ENCODE assay signal across 8 cellular contexts in genomic region chr1:27603320-27603961, GRCh38. TPM values are rescaled to one million over a fixed set of nuclear protein-coding genes. Genes with fewer than 3 reads are reported as not detected.
DNase-seq lines count a peak whose midpoint lies in the region; TF ChIP-seq lines count a peak whose summit lies in the region.

No MANE protein-coding gene starts in this region.

- H3K9me3 ChIP-seq in Peyer's patch = no peaks in the 10 kb centered on the region

- no TSS peak for BruUV-seq in MCF 10A (replicated peaks; lab: Mats Ljungman, UMichigan)

- no peak for TF ChIP-seq CTCF in GM12865 (IDR thresholded peaks at IDR 0.05; ENCODE audit: insufficient read depth, low read depth, low read length, missing control alignments)
- TF ChIP-seq CTCF in Peyer's patch (IDR thresholded peaks at IDR 0.05) = no peak
- TF ChIP-seq CTCF in MCF 10A (IDR thresholded peaks at IDR 0.05; ENCODE audit: unreplicated experiment) = no peak
- TF ChIP-seq CTCF in kidney epithelial cell (IDR thresholded peaks at IDR 0.05; ENCODE audit: insufficient read depth, low read length, poor library complexity, severe bottlenecking) = no peak

- DNase-seq in 8988T (peak; percentile 66), GM12865 (ENCODE audit: low read depth) (peak; percentile 51), Peyer's patch (peak; percentile 37 to 67 (median 65)), MCF 10A (ENCODE audit: unreplicated experiment) (peak; percentile 26), kidney epithelial cell (ENCODE audit: low read depth) (no peak), iPS-NIHi7 (ENCODE audit: extremely low spot score) (no peak), GOT3 (lab: John Stamatoyannopoulos, UW) (no peak)
- DNase-seq in stimulated activated naive CD4-positive, alpha-beta T cell treated with Interleukin-2 at 50 U/mL for 16 hours (lab: John Stamatoyannopoulos, UW) = peak; percentile 57

- H3K27me3 ChIP-seq in Peyer's patch (no peaks in the 10 kb centered on the region), kidney epithelial cell (ENCODE audit: control insufficient read depth, insufficient read depth, low read length) (no peaks in the 10 kb centered on the region)

- H3K9me3 Mint-ChIP-seq in MCF 10A (ENCODE audit: unreplicated experiment) = no peaks in the 10 kb centered on the region

- peaks cover 6 to 50% (median 19%) of the 10 kb centered on the region in 4 donors for H3K4me1 ChIP-seq in Peyer's patch

- no peak for TF ChIP-seq POLR2A in Peyer's patch (IDR thresholded peaks at IDR 0.05)

- no peaks in the 10 kb centered on the region for H3K36me3 Mint-ChIP-seq in MCF 10A (ENCODE audit: insufficient read depth, unreplicated experiment)

- POLR2A ChIA-PET in MCF 10A (lab: Yijun Ruan, JAX) = interaction anchor here (0.7 to 2.1 kb wide), 9 partner anchors 35 to 238 kb away, joined by 3 to 15 read pairs (median 3); partner anchors contain the start of gene WASF2

- CTCF ChIA-PET in MCF 10A (lab: Yijun Ruan, JAX) = interaction anchor here (0.6 to 4.3 kb wide), 6 partner anchors 47 to 200 kb away, joined by 3 to 62 read pairs (median 3); no protein-coding TSS in a partner anchor

- H3K27me3 Mint-ChIP-seq in MCF 10A (ENCODE audit: insufficient read depth, unreplicated experiment) = no peaks in the 10 kb centered on the region

- peak overlapping the region; percentile 64 for H3K4me3 ChIP-seq in GM12865 (ENCODE audit: low read depth, low read length)
- peak overlapping the region; percentile 86 to 92 (median 88) for H3K4me3 ChIP-seq in Peyer's patch
- H3K4me3 ChIP-seq in kidney epithelial cell (ENCODE audit: low read depth, low read length) = peak overlapping the region; percentile 88

- H3K36me3 ChIP-seq in Peyer's patch = no peaks in the 10 kb centered on the region
- H3K36me3 ChIP-seq in kidney epithelial cell (ENCODE audit: control insufficient read depth, insufficient read depth, low read length) = no peaks in the 10 kb centered on the region

- peaks cover 35% of the 10 kb centered on the region for H3K4me1 Mint-ChIP-seq in MCF 10A (ENCODE audit: insufficient read depth, unreplicated experiment)

- peak overlapping the region; percentile 90 for H3K4me3 Mint-ChIP-seq in MCF 10A (ENCODE audit: unreplicated experiment)

- intact Hi-C loops in MCF 10A (cut with micrococcal nuclease) = loop anchor here (2.0 kb wide), 1 partner anchor 29 kb away; no protein-coding TSS in a partner anchor

- peak overlapping the region; percentile 76 to 96 (median 88) for H3K27ac ChIP-seq in Peyer's patch

- H3K27ac Mint-ChIP-seq in MCF 10A (ENCODE audit: low read depth, unreplicated experiment) = peak overlapping the region; percentile 63

RNA-seq across cellular contexts. Expression of gene AHDC1, which starts 0.5 kb away (rescaled TPM):
- total RNA-seq in Peyer's patch (10 to 100 TPM in 3 of 4 donors, 1 to 10 TPM in 1; 7.0 to 21.5 (median 12.0) TPM), MCF 10A (2022) (18.4 and 25.2 TPM in 2 replicates), kidney epithelial cell (18.0 and 30.8 TPM in 2 replicates)

RNA-seq across cellular contexts. Expression of gene FGR, which starts 31.5 kb away (rescaled TPM):
- total RNA-seq in Peyer's patch (10 to 100 TPM in 1 of 4 donors, 1 to 10 TPM in 3; 1.1 to 38.8 (median 4.7) TPM), MCF 10A (2022) (not detected in 2 replicates), kidney epithelial cell (0.41 TPM in 1 of 2 replicates, not detected in the other)

Comparison
In these comparisons a context has a peak if more than half of its experiments do, and no peak if none do; other contexts are left out.
1. DNase-seq: peak in 8988T (single experiment), GM12865 (single experiment), Peyer's patch (3 of 3), MCF 10A (single experiment) and stimulated activated naive CD4-positive, alpha-beta T cell treated with Interleukin-2 at 50 U/mL for 16 hours (single experiment); none in kidney epithelial cell (single experiment), iPS-NIHi7 (single experiment) and GOT3 (single experiment).
2. Peak in every context shown above with its lines, with median percentiles within 50 percentile points of each other: H3K4me3 ChIP-seq.